In genomic region chr1:225813250-225813964, GRCh38 we compare ENCODE assay signal across 1 cellular context.
TF ChIP-seq lines count a peak whose summit lies in the region.

No MANE protein-coding gene starts in this region.

TF ChIP-seq in GM23338, 12 proteins besides CTCF, POLR2A, EP300 and RAD21 (continued from another document):
- TF ChIP-seq, protein P1, sequence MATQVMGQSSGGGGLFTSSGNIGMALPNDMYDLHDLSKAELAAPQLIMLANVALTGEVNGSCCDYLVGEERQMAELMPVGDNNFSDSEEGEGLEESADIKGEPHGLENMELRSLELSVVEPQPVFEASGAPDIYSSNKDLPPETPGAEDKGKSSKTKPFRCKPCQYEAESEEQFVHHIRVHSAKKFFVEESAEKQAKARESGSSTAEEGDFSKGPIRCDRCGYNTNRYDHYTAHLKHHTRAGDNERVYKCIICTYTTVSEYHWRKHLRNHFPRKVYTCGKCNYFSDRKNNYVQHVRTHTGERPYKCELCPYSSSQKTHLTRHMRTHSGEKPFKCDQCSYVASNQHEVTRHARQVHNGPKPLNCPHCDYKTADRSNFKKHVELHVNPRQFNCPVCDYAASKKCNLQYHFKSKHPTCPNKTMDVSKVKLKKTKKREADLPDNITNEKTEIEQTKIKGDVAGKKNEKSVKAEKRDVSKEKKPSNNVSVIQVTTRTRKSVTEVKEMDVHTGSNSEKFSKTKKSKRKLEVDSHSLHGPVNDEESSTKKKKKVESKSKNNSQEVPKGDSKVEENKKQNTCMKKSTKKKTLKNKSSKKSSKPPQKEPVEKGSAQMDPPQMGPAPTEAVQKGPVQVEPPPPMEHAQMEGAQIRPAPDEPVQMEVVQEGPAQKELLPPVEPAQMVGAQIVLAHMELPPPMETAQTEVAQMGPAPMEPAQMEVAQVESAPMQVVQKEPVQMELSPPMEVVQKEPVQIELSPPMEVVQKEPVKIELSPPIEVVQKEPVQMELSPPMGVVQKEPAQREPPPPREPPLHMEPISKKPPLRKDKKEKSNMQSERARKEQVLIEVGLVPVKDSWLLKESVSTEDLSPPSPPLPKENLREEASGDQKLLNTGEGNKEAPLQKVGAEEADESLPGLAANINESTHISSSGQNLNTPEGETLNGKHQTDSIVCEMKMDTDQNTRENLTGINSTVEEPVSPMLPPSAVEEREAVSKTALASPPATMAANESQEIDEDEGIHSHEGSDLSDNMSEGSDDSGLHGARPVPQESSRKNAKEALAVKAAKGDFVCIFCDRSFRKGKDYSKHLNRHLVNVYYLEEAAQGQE (IDR thresholded peaks at IDR 0.05; ENCODE audit: unreplicated experiment) = no peak
- no peak for TF ChIP-seq POLR2AphosphoS5 (IDR thresholded peaks at IDR 0.05; ENCODE audit: low read depth)
